In the genomic region with DNA sequence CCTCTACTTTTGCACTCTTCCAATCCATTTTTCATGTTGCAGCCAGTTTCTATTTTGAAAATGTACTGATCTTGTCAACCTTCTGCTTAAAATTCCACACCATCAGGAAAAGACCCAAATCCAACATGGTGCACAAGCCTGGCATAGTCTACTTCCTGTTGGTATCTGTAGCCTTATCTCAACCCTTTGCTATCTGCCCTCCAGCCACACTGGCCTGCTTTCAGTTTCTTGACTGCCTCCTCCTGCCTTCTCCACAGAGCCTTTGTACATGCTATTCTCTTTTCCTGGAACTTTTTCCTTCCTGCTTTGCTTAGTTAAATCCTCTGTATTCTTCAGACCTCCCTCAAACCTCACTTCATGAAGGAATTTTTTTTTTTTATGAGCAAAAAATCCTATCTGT, we compare ENCODE assay signal across 21 cellular contexts. TPM values are rescaled to one million over a fixed set of nuclear protein-coding genes. Genes with fewer than 3 reads are reported as not detected.
DNase-seq lines count a peak whose midpoint lies in the region; ATAC-seq and TF ChIP-seq lines count a peak whose summit lies in the region.
"Had no signal": no experiment of that assay in that cellular context is flagged by ENCODE, and none has a peak within 500 bp of the region (broad histone marks: within the 10 kb centered on the region; RNA-seq: fewer than 3 reads in every experiment).

No MANE protein-coding gene starts in this region.

- H3K4me1 Mint-ChIP-seq in activated CD4-positive, alpha-beta T cell treated with anti-CD3 and anti-CD28 coated beads, Interleukin-2, amount 10 ng/mL, durations not matched to agents 7 days and 5 days: peaks cover 10% of the 10 kb centered on the region
- peaks cover 8% of the 10 kb centered on the region for H3K4me1 Mint-ChIP-seq in endodermal cell
- H3K4me1 Mint-ChIP-seq in activated CD4-positive, alpha-beta memory T cell treated with anti-CD3 and anti-CD28 coated beads, Interleukin-2, amount 10 ng/mL, durations not matched to agents 7 days and 5 days: peaks cover 13% of the 10 kb centered on the region
- H3K4me1 Mint-ChIP-seq: B cell had no signal

- CTCF ChIA-PET in activated CD4-positive, alpha-beta T cell treated with anti-CD3 and anti-CD28 coated beads, Interleukin-2, amount 10 ng/mL, durations not matched to agents 7 days and 5 days (lab: Charles Lee): interaction anchor here (0.6 kb wide), 1 partner anchor 10 kb away, joined by 4 read pairs; no protein-coding TSS in a partner anchor
- CTCF ChIA-PET in activated CD4-positive, alpha-beta memory T cell treated with anti-CD3 and anti-CD28 coated beads, Interleukin-2, amount 10 ng/mL, durations not matched to agents 7 days and 5 days (lab: Charles Lee): no interaction called here

- POLR2A ChIA-PET in activated CD4-positive, alpha-beta T cell treated with anti-CD3 and anti-CD28 coated beads, Interleukin-2, amount 10 ng/mL, durations not matched to agents 7 days and 5 days (lab: Charles Lee): no interaction called here
- POLR2A ChIA-PET in activated CD4-positive, alpha-beta memory T cell treated with anti-CD3 and anti-CD28 coated beads, Interleukin-2, amount 10 ng/mL, durations not matched to agents 7 days and 5 days (lab: Charles Lee): no interaction called here

- no peak for TF ChIP-seq CTCF in endodermal cell (conservative IDR thresholded peaks at IDR 0.05)

- H3K9ac ChIP-seq in endodermal cell (ENCODE audit: extremely low read depth, low read length, poor library complexity, severe bottlenecking): no peak overlapping the region

- no peak overlapping the region for H3K27ac ChIP-seq in endodermal cell (ENCODE audit: low read depth, low read length)
- H3K27ac ChIP-seq: 22Rv1, PC-9, SJSA1 had no signal

- no peaks in the 10 kb centered on the region for H3K27me3 ChIP-seq in endodermal cell (ENCODE audit: control insufficient read depth, insufficient read depth, low read length, poor library complexity, severe bottlenecking)
- H3K27me3 ChIP-seq: SJSA1 had no signal

- H3K27me3 Mint-ChIP-seq in activated CD4-positive, alpha-beta T cell treated with anti-CD3 and anti-CD28 coated beads, Interleukin-2, amount 10 ng/mL, durations not matched to agents 7 days and 5 days: no peaks in the 10 kb centered on the region
- H3K27me3 Mint-ChIP-seq in endodermal cell (ENCODE audit: insufficient read depth): peaks cover 16% of the 10 kb centered on the region
- H3K27me3 Mint-ChIP-seq in activated CD4-positive, alpha-beta memory T cell treated with anti-CD3 and anti-CD28 coated beads, Interleukin-2, amount 10 ng/mL, durations not matched to agents 7 days and 5 days: no peaks in the 10 kb centered on the region
- H3K27me3 Mint-ChIP-seq: B cell had no signal

- H3K4me1 ChIP-seq in endodermal cell (ENCODE audit: control insufficient read depth, insufficient read depth, low read length): no peaks in the 10 kb centered on the region
- H3K4me1 ChIP-seq: SJSA1 had no signal

- H3K36me3 Mint-ChIP-seq in activated CD4-positive, alpha-beta T cell treated with anti-CD3 and anti-CD28 coated beads, Interleukin-2, amount 10 ng/mL, durations not matched to agents 7 days and 5 days (ENCODE audit: low read depth): peaks cover 66% of the 10 kb centered on the region
- no peaks in the 10 kb centered on the region for H3K36me3 Mint-ChIP-seq in endodermal cell (ENCODE audit: low read depth)
- H3K36me3 Mint-ChIP-seq in activated CD4-positive, alpha-beta memory T cell treated with anti-CD3 and anti-CD28 coated beads, Interleukin-2, amount 10 ng/mL, durations not matched to agents 7 days and 5 days (ENCODE audit: low read depth): peaks cover 70% of the 10 kb centered on the region

- H3K36me3 ChIP-seq in endodermal cell (ENCODE audit: control insufficient read depth, insufficient read depth, low read length): no peaks in the 10 kb centered on the region
- H3K36me3 ChIP-seq: HAP-1, SJSA1 had no signal

- no peak for ATAC-seq in left cardiac atrium
- ATAC-seq: GM12878 had no signal

- peak overlapping the region; percentile 32 for H3K27ac Mint-ChIP-seq in activated CD4-positive, alpha-beta T cell treated with anti-CD3 and anti-CD28 coated beads, Interleukin-2, amount 10 ng/mL, durations not matched to agents 7 days and 5 days
- no peak overlapping the region for H3K27ac Mint-ChIP-seq in endodermal cell
- H3K27ac Mint-ChIP-seq in activated CD4-positive, alpha-beta memory T cell treated with anti-CD3 and anti-CD28 coated beads, Interleukin-2, amount 10 ng/mL, durations not matched to agents 7 days and 5 days: no peak overlapping the region
- H3K27ac Mint-ChIP-seq: B cell had no signal

- no peak for DNase-seq in activated CD4-positive, alpha-beta T cell treated with anti-CD3 and anti-CD28 coated beads, Interleukin-2, amount 10 ng/mL, durations not matched to agents 7 days and 5 days
- no peak for DNase-seq in activated CD4-positive, alpha-beta T cell treated with anti-CD3 and anti-CD28 coated beads, Interleukin-2, amount 50 U/mL, for 48 hours
- DNase-seq in EL: peak; percentile 12
- peak; percentile 53 for DNase-seq in RPMI7951 (ENCODE audit: low read depth)
- DNase-seq in kidney tubule cell (ENCODE audit: low spot score): peak; percentile 13
- DNase-seq in left cardiac atrium: no peak
- DNase-seq in endodermal cell: no peak
- no peak for DNase-seq in activated CD4-positive, alpha-beta memory T cell treated with anti-CD3 and anti-CD28 coated beads, Interleukin-2, amount 10 ng/mL, durations not matched to agents 7 days and 5 days
- DNase-seq: Calu3, KG1, MV-4-11, NCI-H1694 treated with DMSO at 0.1 percent for 48 hours, NCI-H2227 treated with DMSO at 0.1 percent for 48 hours, NCI-H524, NCI-H82, PC-9 had no signal

- H3K4me3 Mint-ChIP-seq in activated CD4-positive, alpha-beta T cell treated with anti-CD3 and anti-CD28 coated beads, Interleukin-2, amount 10 ng/mL, durations not matched to agents 7 days and 5 days: no peak overlapping the region
- H3K4me3 Mint-ChIP-seq in endodermal cell: no peak overlapping the region
- H3K4me3 Mint-ChIP-seq in activated CD4-positive, alpha-beta memory T cell treated with anti-CD3 and anti-CD28 coated beads, Interleukin-2, amount 10 ng/mL, durations not matched to agents 7 days and 5 days: no peak overlapping the region
- H3K4me3 Mint-ChIP-seq: B cell had no signal

- no peaks in the 10 kb centered on the region for H3K9me3 ChIP-seq in endodermal cell (ENCODE audit: control insufficient read depth, low read length)
- H3K9me3 ChIP-seq: HAP-1, SJSA1 had no signal

- H3K4me3 ChIP-seq in endodermal cell (ENCODE audit: low read length): no peak overlapping the region
- H3K4me3 ChIP-seq: GM12878, HAP-1, PC-9, SJSA1 had no signal

- intact Hi-C loops in left cardiac atrium (cut with DNase I): no loop called here

- H3K9me3 Mint-ChIP-seq in activated CD4-positive, alpha-beta T cell treated with anti-CD3 and anti-CD28 coated beads, Interleukin-2, amount 10 ng/mL, durations not matched to agents 7 days and 5 days: peaks cover 2% of the 10 kb centered on the region
- no peaks in the 10 kb centered on the region for H3K9me3 Mint-ChIP-seq in endodermal cell
- no peaks in the 10 kb centered on the region for H3K9me3 Mint-ChIP-seq in activated CD4-positive, alpha-beta memory T cell treated with anti-CD3 and anti-CD28 coated beads, Interleukin-2, amount 10 ng/mL, durations not matched to agents 7 days and 5 days

RNA-seq across cellular contexts. Expression of a gene that starts 31.5 kb away (rescaled TPM):
- total RNA-seq in activated CD4-positive, alpha-beta T cell treated with anti-CD3 and anti-CD28 coated beads, Interleukin-2, amount 10 ng/mL, durations not matched to agents 7 days and 5 days: 10 to 100 TPM; 81.3 to 82.5 TPM
- 9.3 and 10.1 TPM in 2 replicates for total RNA-seq in RPMI7951 (2014; rRNA removed; shearing (Covaris generic))
- total RNA-seq in left cardiac atrium: 10 to 100 TPM; 10.4 to 10.5 TPM
- 1 to 10 TPM; 3.6 to 5.4 TPM for total RNA-seq in endodermal cell
- polyA plus RNA-seq in endodermal cell (2013, experiment 1 of 2): 141 TPM
- 156 TPM for polyA plus RNA-seq in endodermal cell (2013, experiment 2 of 2)
- 100 to 1,000 TPM; 102 to 104 TPM for total RNA-seq in activated CD4-positive, alpha-beta memory T cell treated with anti-CD3 and anti-CD28 coated beads, Interleukin-2, amount 10 ng/mL, durations not matched to agents 7 days and 5 days

Comparison
In these comparisons a context has a peak if more than half of its experiments do, and no peak if none do; other contexts are left out.
1. DNase-seq: peak in EL (single experiment), RPMI7951 (single experiment) and kidney tubule cell (single experiment); none in activated CD4-positive, alpha-beta T cell treated with anti-CD3 and anti-CD28 coated beads, Interleukin-2, amount 10 ng/mL, durations not matched to agents 7 days and 5 days (single experiment), activated CD4-positive, alpha-beta T cell treated with anti-CD3 and anti-CD28 coated beads, Interleukin-2, amount 50 U/mL, for 48 hours (0 of 2), left cardiac atrium (single experiment), endodermal cell (single experiment) and activated CD4-positive, alpha-beta memory T cell treated with anti-CD3 and anti-CD28 coated beads, Interleukin-2, amount 10 ng/mL, durations not matched to agents 7 days and 5 days (single experiment).